ENCODE assay signal across 11 cellular contexts in the genomic region with DNA sequence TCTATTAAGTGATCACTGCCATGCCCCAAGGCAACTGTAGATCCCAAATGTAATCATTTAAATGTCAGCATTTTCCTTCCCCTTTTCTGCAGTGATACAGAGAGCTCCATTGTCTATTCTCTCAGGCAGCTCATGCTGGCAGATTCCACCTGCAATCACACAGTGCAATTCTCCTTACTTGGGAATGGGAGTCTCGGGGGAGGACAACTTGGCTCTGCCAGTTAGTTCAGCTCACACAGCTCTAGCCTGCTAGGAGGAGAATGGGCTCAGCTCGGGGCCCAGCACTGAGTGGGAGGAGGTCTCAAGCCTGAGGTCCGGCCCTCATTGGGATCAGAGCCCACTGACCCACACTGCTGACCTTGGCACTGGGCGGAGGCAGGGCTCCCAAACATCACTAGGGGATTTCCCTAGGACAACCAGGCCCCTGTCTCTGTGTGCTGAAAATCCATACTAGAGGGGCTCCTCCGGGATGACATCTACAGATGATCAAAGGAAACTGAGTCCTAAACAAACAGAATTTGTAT.
DNase-seq lines count a peak whose midpoint lies in the region; ATAC-seq, FAIRE-seq and TF ChIP-seq lines count a peak whose summit lies in the region.
"Had no signal": no experiment of that assay in that cellular context is flagged by ENCODE, and none has a peak within 500 bp of the region (broad histone marks: within the 10 kb centered on the region; RNA-seq: fewer than 3 reads in every experiment).

No MANE protein-coding gene starts in this region.

- H2AFZ ChIP-seq in HepG2 (ENCODE audit: low read length): no peak overlapping the region

- TF ChIP-seq EP300 in HepG2 (IDR thresholded peaks at IDR 0.05; ENCODE audit: low read depth in 2 of 2, low read length in 2 of 2): no peak
- TF ChIP-seq EP300 in HepG2 (CRISPR knock-in tag; IDR thresholded peaks at IDR 0.05; ENCODE audit: borderline replicate concordance): no peak

- DNase-seq in NCI-H526 treated with DMSO at 0.1 percent for 48 hours (lab: John Stamatoyannopoulos, UW): peak; percentile 93
- DNase-seq in cerebellum (ENCODE audit: low spot score): peak; percentile 35
- peak; percentile 36 for DNase-seq in HepG2 (ENCODE audit: low spot score)
- no peak for DNase-seq in upper lobe of right lung
- DNase-seq in A172 (ENCODE audit: low spot score): no peak
- DNase-seq in stimulated activated CD4-positive, alpha-beta T cell treated with anti-CD3 and anti-CD28 coated beads, Interleukin-4, amount 100 ng/mL, for 4 hours: no peak
- DNase-seq: activated CD4-positive, alpha-beta T cell treated with anti-CD3 and anti-CD28 coated beads, Interleukin-2, amount 50 U/mL, for 4 hours; DMS79; RPMI8226; stimulated activated naive CD4-positive, alpha-beta T cell treated with Interleukin-2 at 50 U/mL for 16 hours had no signal

- in situ Hi-C loops in HepG2 (cut with HindIII; ENCODE audit: extremely low pct_ligation_motif_present, low pct_unique_long_range_greater_than_20kb): no loop called here

- FAIRE-seq in HepG2 (lab: Jason Lieb, UNC): no peak

- WGBS in HepG2 (ENCODE audit: low lambda C conversion rate): 2% methylated on average over 5 of the region's 5 CpGs

- H3K9me3 ChIP-seq in HepG2 (ENCODE audit: low read length) (no peaks in the 10 kb centered on the region), upper lobe of right lung (no peaks in the 10 kb centered on the region)

- TF ChIP-seq RAD21 in HepG2 (CRISPR knock-in tag; IDR thresholded peaks at IDR 0.05): no peak

- no peak for TF ChIP-seq POLR2A in HepG2 (IDR thresholded peaks at IDR 0.05; ENCODE audit: insufficient read depth in 1 of 2, low read depth in 2 of 2, low read length in 2 of 2)

- H3K4me2 ChIP-seq in HepG2 (ENCODE audit: low read depth, low read length): peak overlapping the region; percentile 65

- POLR2A ChIA-PET in HepG2 (lab: Yijun Ruan, JAX): interaction anchor here (1.0 kb wide), 1 partner anchor 11 kb away, joined by 3 read pairs; no protein-coding TSS in a partner anchor

- H3K4me1 ChIP-seq in HepG2 (ENCODE audit: insufficient read depth, low read length) (peaks cover 20% of the 10 kb centered on the region), upper lobe of right lung (peaks cover 10% of the 10 kb centered on the region)

- no peaks in the 10 kb centered on the region for H4K20me1 ChIP-seq in HepG2 (ENCODE audit: insufficient read depth, low read length)

- peak overlapping the region in 1 of 3 experiments; percentile 15; a peak in 1 of 6 replicates for H3K4me3 ChIP-seq in HepG2 (replicated peaks in 1 of 3; ENCODE audit: insufficient read depth in 1 of 3, low read depth in 2 of 3, low read length in 3 of 3)
- H3K4me3 ChIP-seq in upper lobe of right lung: no peak overlapping the region

- TF ChIP-seq CTCF in HepG2 (CRISPR knock-in tag; IDR thresholded peaks at IDR 0.05) (no peak), upper lobe of right lung (IDR thresholded peaks at IDR 0.05) (no peak)

- CTCF ChIA-PET in HepG2 (lab: Yijun Ruan, JAX; ENCODE audit: low intra/inter-chr PET ratio, low total read pairs): no interaction called here

- peak; percentile 86 for ATAC-seq in HepG2
- ATAC-seq in upper lobe of right lung: peak; percentile 45
- no peak for ATAC-seq in HG02623 (IDR thresholded peaks at IDR 0.05; ENCODE audit: unreplicated experiment)

- H3K27me3 ChIP-seq in HepG2 (ENCODE audit: control insufficient read depth in 1 of 2, insufficient read depth in 2 of 2, low read length in 2 of 2): peaks cover 0 to 3% of the 10 kb centered on the region in 2 experiments; a peak in 1 of 5 replicates
- H3K27me3 ChIP-seq in upper lobe of right lung: no peaks in the 10 kb centered on the region

- H3K79me2 ChIP-seq in HepG2 (ENCODE audit: insufficient read depth, low read length): no peaks in the 10 kb centered on the region

- H3K27ac ChIP-seq in HepG2 (ENCODE audit: extremely low read length, insufficient read depth, low read length) (no peak overlapping the region), upper lobe of right lung (no peak overlapping the region)

- no TSS peak for BruUV-seq in HepG2 (replicated peaks; lab: Mats Ljungman, UMichigan)

- no peaks in the 10 kb centered on the region for H3K36me3 ChIP-seq in HepG2 (replicated peaks in 1 of 2; ENCODE audit: control insufficient read depth in 1 of 2, insufficient read depth in 2 of 2, low read length in 2 of 2)
- no peaks in the 10 kb centered on the region for H3K36me3 ChIP-seq in upper lobe of right lung

- intact Hi-C loops in HepG2 (cut with micrococcal nuclease; ENCODE audit: unreplicated experiment): no loop called here
- intact Hi-C loops in upper lobe of right lung (cut with DNase I): no loop called here

- H3K9ac ChIP-seq in HepG2 (ENCODE audit: insufficient read depth, low read depth, low read length): no peak overlapping the region

TF ChIP-seq in HepG2, 621 proteins besides CTCF, POLR2A, EP300 and RAD21 (continues in another document):
- 0 out of 2 replicates have a peak, but pooled peaks have one; percentile 36 for TF ChIP-seq NR2F6 (IDR thresholded peaks at IDR 0.05)
- TF ChIP-seq NR2F6 (CRISPR knock-in tag; IDR thresholded peaks at IDR 0.05): no peak
- TF ChIP-seq PHF8 (CRISPR knock-in tag; IDR thresholded peaks at IDR 0.05): no peak
- no peak for TF ChIP-seq AGO1 (IDR thresholded peaks at IDR 0.05; ENCODE audit: low read depth, low read length, poor library complexity, severe bottlenecking)
- TF ChIP-seq RBM22 (optimal IDR thresholded peaks at IDR 0.05; ENCODE audit: low read length): no peak
- TF ChIP-seq ZNF343 (CRISPR knock-in tag; IDR thresholded peaks at IDR 0.05): no peak
- no peak for TF ChIP-seq HES4 (CRISPR knock-in tag; IDR thresholded peaks at IDR 0.05; ENCODE audit: borderline replicate concordance)
- no peak for TF ChIP-seq BRF2 (CRISPR knock-in tag; IDR thresholded peaks at IDR 0.05)
- no peak for TF ChIP-seq ZFP91 (CRISPR knock-in tag; IDR thresholded peaks at IDR 0.05; ENCODE audit: borderline replicate concordance)
- no peak for TF ChIP-seq HOMEZ (CRISPR knock-in tag; IDR thresholded peaks at IDR 0.05; ENCODE audit: low read depth)
- TF ChIP-seq ZNF564 (CRISPR knock-in tag; IDR thresholded peaks at IDR 0.05): no peak
- no peak for TF ChIP-seq PBX3 (CRISPR knock-in tag; IDR thresholded peaks at IDR 0.05; ENCODE audit: borderline replicate concordance)
- no peak for TF ChIP-seq ZNF691 (CRISPR knock-in tag; IDR thresholded peaks at IDR 0.05; ENCODE audit: borderline replicate concordance, low read depth)
- no peak for TF ChIP-seq HNF4G (IDR thresholded peaks at IDR 0.05; ENCODE audit: borderline replicate concordance, low read depth, low read length)
- TF ChIP-seq HNF4G (CRISPR knock-in tag; IDR thresholded peaks at IDR 0.05; ENCODE audit: borderline replicate concordance, low read depth): no peak
- no peak for TF ChIP-seq ZNF556 (CRISPR knock-in tag; IDR thresholded peaks at IDR 0.05; ENCODE audit: borderline replicate concordance)
- TF ChIP-seq RELA (CRISPR knock-in tag; IDR thresholded peaks at IDR 0.05): peak; percentile 95; the same call in 1 of the 2 replicates

Comparison
In these comparisons a context has a peak if more than half of its experiments do, and no peak if none do; other contexts are left out.
1. DNase-seq: peak in NCI-H526 treated with DMSO at 0.1 percent for 48 hours (single experiment), cerebellum (single experiment) and HepG2 (single experiment); none in upper lobe of right lung (single experiment), A172 (single experiment) and stimulated activated CD4-positive, alpha-beta T cell treated with anti-CD3 and anti-CD28 coated beads, Interleukin-4, amount 100 ng/mL, for 4 hours (0 of 2).